Comparison of ENCODE assay signal across 11 cellular contexts in the genomic region with DNA sequence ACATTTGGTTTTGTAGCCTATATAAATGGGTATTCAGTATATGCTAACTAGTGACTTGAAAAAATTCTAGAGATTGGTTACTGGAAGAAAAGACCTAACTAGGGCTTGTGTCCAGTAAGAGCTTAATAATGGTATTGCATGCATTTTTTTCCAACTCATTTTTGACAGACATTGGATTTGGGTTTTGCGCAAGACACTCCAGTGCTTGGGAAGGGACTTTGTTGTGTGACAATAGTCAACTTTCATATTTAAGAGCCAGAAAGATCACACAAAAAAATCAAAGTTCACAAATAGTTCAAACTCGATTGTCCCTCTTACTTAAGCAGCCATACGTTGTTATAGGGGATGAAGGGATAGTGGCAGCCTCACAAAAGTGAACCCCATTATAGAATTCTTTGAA. TPM values are rescaled to one million over a fixed set of nuclear protein-coding genes. Genes with fewer than 3 reads are reported as not detected.
DNase-seq lines count a peak whose midpoint lies in the region; ATAC-seq, FAIRE-seq and TF ChIP-seq lines count a peak whose summit lies in the region.
"Had no signal": no experiment of that assay in that cellular context is flagged by ENCODE, and none has a peak within 500 bp of the region (broad histone marks: within the 10 kb centered on the region; RNA-seq: fewer than 3 reads in every experiment).

No MANE protein-coding gene starts in this region.

- no peak overlapping the region for H3K27ac Mint-ChIP-seq in activated naive CD8-positive, alpha-beta T cell
- H3K27ac Mint-ChIP-seq in activated naive CD8-positive, alpha-beta T cell treated with anti-CD3 and anti-CD28 coated beads for 36 hours: no peak overlapping the region

- peak overlapping the region; percentile 95 for H3K4me3 Mint-ChIP-seq in activated naive CD8-positive, alpha-beta T cell
- no peak overlapping the region for H3K4me3 Mint-ChIP-seq in activated naive CD8-positive, alpha-beta T cell treated with anti-CD3 and anti-CD28 coated beads for 36 hours

- TF ChIP-seq EP300 in HepG2 (IDR thresholded peaks at IDR 0.05; ENCODE audit: low read depth in 2 of 2, low read length in 2 of 2) (no peak), HepG2 (CRISPR knock-in tag; IDR thresholded peaks at IDR 0.05; ENCODE audit: borderline replicate concordance) (no peak)

- peaks cover 52% of the 10 kb centered on the region for H3K4me1 Mint-ChIP-seq in activated naive CD8-positive, alpha-beta T cell (ENCODE audit: low read depth)
- H3K4me1 Mint-ChIP-seq in activated naive CD8-positive, alpha-beta T cell treated with anti-CD3 and anti-CD28 coated beads for 36 hours: peaks cover 29% of the 10 kb centered on the region

- no peaks in the 10 kb centered on the region for H3K36me3 ChIP-seq in SU-DHL-6 (ENCODE audit: low read length)
- H3K36me3 ChIP-seq in HepG2 (replicated peaks in 1 of 2; ENCODE audit: control insufficient read depth in 1 of 2, insufficient read depth in 2 of 2, low read length in 2 of 2): no peaks in the 10 kb centered on the region
- H3K36me3 ChIP-seq in tibial artery: no peaks in the 10 kb centered on the region
- no peaks in the 10 kb centered on the region for H3K36me3 ChIP-seq in adrenal gland (replicated peaks in 1 of 2)

- WGBS in HepG2 (ENCODE audit: low lambda C conversion rate): 46% methylated on average over 3 of the region's 3 CpGs
- 84 to 91% (median 90%) methylated on average over 3 of the region's 3 CpGs for WGBS in adrenal gland, 4 donors

- no peak overlapping the region for H2AFZ ChIP-seq in SU-DHL-6 (ENCODE audit: low read depth, low read length, severe bottlenecking)
- peak overlapping the region; percentile 49 for H2AFZ ChIP-seq in HepG2 (ENCODE audit: low read length)

- peaks cover 19% of the 10 kb centered on the region for H3K4me1 ChIP-seq in HepG2 (ENCODE audit: insufficient read depth, low read length)
- H3K4me1 ChIP-seq in tibial artery: peaks cover 0 to 20% (median 12%) of the 10 kb centered on the region in 4 donors
- H3K4me1 ChIP-seq in adrenal gland (replicated peaks in 1 of 2): peaks cover 13 to 33% of the 10 kb centered on the region in 2 donors

- H3K27me3 ChIP-seq in SU-DHL-6 (ENCODE audit: low read length) (no peaks in the 10 kb centered on the region), HepG2 (ENCODE audit: control insufficient read depth in 1 of 2, insufficient read depth in 2 of 2, low read length in 2 of 2) (no peaks in the 10 kb centered on the region; a peak in 1 of 5 replicates), tibial artery (no peaks in the 10 kb centered on the region), adrenal gland (no peaks in the 10 kb centered on the region)
- H3K27me3 ChIP-seq: foreskin keratinocyte had no signal

- H3K79me2 ChIP-seq in SU-DHL-6 (ENCODE audit: insufficient read depth, low read length): 0 out of 2 replicates have a peak, but pooled peaks cover 3% of the 10 kb centered on the region
- peaks cover 38% of the 10 kb centered on the region for H3K79me2 ChIP-seq in HepG2 (ENCODE audit: insufficient read depth, low read length)

- TF ChIP-seq CTCF in SU-DHL-6 (IDR thresholded peaks at IDR 0.05; ENCODE audit: insufficient read depth, low read length, poor library complexity, severe bottlenecking) (no peak), HepG2 (CRISPR knock-in tag; IDR thresholded peaks at IDR 0.05) (no peak), tibial artery (IDR thresholded peaks at IDR 0.05) (no peak), adrenal gland (IDR thresholded peaks at IDR 0.05) (no peak)

- H3K9me2 ChIP-seq in SU-DHL-6 (replicated peaks; ENCODE audit: insufficient read depth, low read length): no peaks in the 10 kb centered on the region

- DNase-seq in activated naive CD8-positive, alpha-beta T cell treated with anti-CD3 and anti-CD28 coated beads for 36 hours: no peak
- DNase-seq in HepG2 (ENCODE audit: low spot score) (peak; percentile 25), tibial artery (no peak), NCI-H2081 treated with DMSO at 0.1 percent for 48 hours (lab: John Stamatoyannopoulos, UW) (no peak), adrenal gland (no peak)
- DNase-seq in activated CD4-positive, alpha-beta T cell treated with anti-CD3 and anti-CD28 coated beads, Interleukin-2, amount 50 U/mL, for 48 hours: no peak
- DNase-seq: foreskin keratinocyte, HFFc6, MV-4-11 had no signal

- TF ChIP-seq POLR2A in HepG2 (IDR thresholded peaks at IDR 0.05; ENCODE audit: insufficient read depth in 1 of 2, low read depth in 2 of 2, low read length in 2 of 2) (no peak), adrenal gland (IDR thresholded peaks at IDR 0.05) (no peak)

- intact Hi-C loops in HepG2 (cut with micrococcal nuclease; ENCODE audit: unreplicated experiment) (no loop called here), tibial artery (cut with DNase I; ENCODE audit: low total_unique reads) (no loop called here), adrenal gland (cut with DNase I) (no loop called here)

- H3K4me3 ChIP-seq in SU-DHL-6 (ENCODE audit: insufficient read depth, low read length, poor library complexity, severe bottlenecking) (no peak overlapping the region), HepG2 (replicated peaks in 1 of 3; ENCODE audit: insufficient read depth in 1 of 3, low read depth in 2 of 3, low read length in 3 of 3) (peak overlapping the region in 2 of 3 experiments; percentile 81 to 88; a peak in 3 of 6 replicates), tibial artery (peak overlapping the region; percentile 74 to 79), adrenal gland (no peak overlapping the region)

- TF ChIP-seq RAD21 in HepG2 (CRISPR knock-in tag; IDR thresholded peaks at IDR 0.05): no peak

- CTCF ChIA-PET in HepG2 (lab: Yijun Ruan, JAX; ENCODE audit: low intra/inter-chr PET ratio, low total read pairs): no interaction called here

- BruUV-seq in HepG2 (replicated peaks; lab: Mats Ljungman, UMichigan): no TSS peak

- H3K4me2 ChIP-seq in SU-DHL-6 (ENCODE audit: low read depth, low read length, poor library complexity, severe bottlenecking) (peak overlapping the region; percentile 77), HepG2 (ENCODE audit: low read depth, low read length) (peak overlapping the region; percentile 93)

- H3K36me3 Mint-ChIP-seq in activated naive CD8-positive, alpha-beta T cell: peaks cover 2% of the 10 kb centered on the region
- H3K36me3 Mint-ChIP-seq in activated naive CD8-positive, alpha-beta T cell treated with anti-CD3 and anti-CD28 coated beads for 36 hours: peaks cover 12% of the 10 kb centered on the region

- no peaks in the 10 kb centered on the region for H3K9me3 Mint-ChIP-seq in activated naive CD8-positive, alpha-beta T cell (ENCODE audit: low read depth)
- H3K9me3 Mint-ChIP-seq in activated naive CD8-positive, alpha-beta T cell treated with anti-CD3 and anti-CD28 coated beads for 36 hours: peaks cover 2% of the 10 kb centered on the region
- H3K9me3 Mint-ChIP-seq: HFFc6 had no signal

- H3K27ac ChIP-seq in SU-DHL-6 (ENCODE audit: low read depth, low read length): no peak overlapping the region
- peak overlapping the region; percentile 87 for H3K27ac ChIP-seq in HepG2 (ENCODE audit: extremely low read length, insufficient read depth, low read length)
- H3K27ac ChIP-seq in tibial artery: peak overlapping the region; percentile 92 to 95
- peak overlapping the region in 2 of 5 donors; percentile 15 to 94 for H3K27ac ChIP-seq in adrenal gland
- H3K27ac ChIP-seq: foreskin keratinocyte had no signal

- no peaks in the 10 kb centered on the region for H4K20me1 ChIP-seq in SU-DHL-6 (ENCODE audit: low read depth, low read length)
- H4K20me1 ChIP-seq in HepG2 (ENCODE audit: insufficient read depth, low read length): peaks cover 21% of the 10 kb centered on the region

- no peak for ATAC-seq in HepG2

- H3F3A ChIP-seq in SU-DHL-6 (ENCODE audit: insufficient read depth): no peaks in the 10 kb centered on the region

- H3K9ac ChIP-seq in SU-DHL-6 (ENCODE audit: low read length) (no peak overlapping the region), HepG2 (ENCODE audit: insufficient read depth, low read depth, low read length) (peak overlapping the region; percentile 84; the same call in 1 of the 2 replicates)

- POLR2A ChIA-PET in HepG2 (lab: Yijun Ruan, JAX): interaction anchor here (1.0 to 8.1 kb wide), 5 partner anchors 9 to 31 kb away, joined by 5 to 172 read pairs (median 13); a partner anchor contains a TSS

- H3K9me3 ChIP-seq in SU-DHL-6 (ENCODE audit: insufficient read depth, low read length) (no peaks in the 10 kb centered on the region), HepG2 (ENCODE audit: low read length) (no peaks in the 10 kb centered on the region), tibial artery (no peaks in the 10 kb centered on the region), adrenal gland (replicated peaks in 1 of 3) (no peaks in the 10 kb centered on the region)

- in situ Hi-C loops in HepG2 (cut with HindIII; ENCODE audit: extremely low pct_ligation_motif_present, low pct_unique_long_range_greater_than_20kb): no loop called here

- no peaks in the 10 kb centered on the region for H3K27me3 Mint-ChIP-seq in activated naive CD8-positive, alpha-beta T cell
- no peaks in the 10 kb centered on the region for H3K27me3 Mint-ChIP-seq in activated naive CD8-positive, alpha-beta T cell treated with anti-CD3 and anti-CD28 coated beads for 36 hours

- peak; percentile 66 for FAIRE-seq in HepG2 (lab: Jason Lieb, UNC)

RNA-seq across cellular contexts. Expression of a gene that starts 1.2 kb away (rescaled TPM):
- 10 to 100 TPM; 18.2 to 18.7 TPM for total RNA-seq in activated naive CD8-positive, alpha-beta T cell treated with anti-CD3 and anti-CD28 coated beads for 36 hours
- total RNA-seq in HepG2 (2016; rRNA removed; fragmentation: Illumina TruSeq; extraction: Trizol) (120 and 158 TPM in 2 replicates), adrenal gland (100 to 1,000 TPM in 4 of 8 donors, 10 to 100 TPM in 4; 82.1 to 191 (median 96.1) TPM)
- 37.4 and 46.0 TPM in 2 replicates for total RNA-seq in HepG2 (2016; cell fraction: cytosol; rRNA removed; fragmentation: Illumina TruSeq; extraction: Trizol; ENCODE audit: low read depth)
- total RNA-seq in HepG2 (2016; cell fraction: insoluble cytoplasmic fraction; rRNA removed; fragmentation: Illumina TruSeq; extraction: Trizol): 110 and 160 TPM in 2 replicates
- total RNA-seq in HepG2 (2016; cell fraction: membrane; rRNA removed; fragmentation: Illumina TruSeq; extraction: Trizol): 80.0 and 109 TPM in 2 replicates
- 123 and 135 TPM in 2 replicates for total RNA-seq in HepG2 (2016; cell fraction: nucleus; rRNA removed; fragmentation: Illumina TruSeq; extraction: Trizol)
- polyA plus RNA-seq in HepG2 (2011; rRNA removed) (99.1 and 121 TPM in 2 replicates), adrenal gland (100 to 1,000 TPM in 1 of 3 donors, 10 to 100 TPM in 2; 34.1 to 131 (median 40.9) TPM)
- polyA plus RNA-seq in HepG2 (2011; cell fraction: cytosol; rRNA removed): 45.0 and 85.9 TPM in 2 replicates
- polyA plus RNA-seq in HepG2 (2011; cell fraction: nucleus; rRNA removed): 16.3 and 22.2 TPM in 2 replicates
- 185 and 257 TPM in 2 replicates for polyA plus RNA-seq in HepG2 (2012)
- polyA plus RNA-seq in HepG2 (2016; cell fraction: cytosol; fragmentation: Illumina TruSeq; extraction: Trizol; ENCODE audit: low read depth): 40.7 and 42.3 TPM in 2 replicates
- 99.3 and 110 TPM in 2 replicates for polyA plus RNA-seq in HepG2 (2016; cell fraction: insoluble cytoplasmic fraction; fragmentation: Illumina TruSeq; extraction: Trizol; ENCODE audit: low read depth)
- polyA plus RNA-seq in HepG2 (2016; cell fraction: membrane; fragmentation: Illumina TruSeq; extraction: Trizol; ENCODE audit: low read depth): 66.9 and 69.9 TPM in 2 replicates
- 168 and 180 TPM in 2 replicates for polyA plus RNA-seq in HepG2 (2016; cell fraction: nucleus; fragmentation: Illumina TruSeq; extraction: Trizol; ENCODE audit: insufficient read depth, low read depth)
- 14.6 and 50.4 TPM in 2 replicates for polyA minus RNA-seq in HepG2 (2011; rRNA and poly(A)+ RNA removed; ENCODE audit: low replicate concordance)
- 52.1 and 76.8 TPM in 2 replicates for polyA minus RNA-seq in HepG2 (2011; cell fraction: cytosol; rRNA and poly(A)+ RNA removed)
- 62.1 and 76.0 TPM in 2 replicates for polyA minus RNA-seq in HepG2 (2011; cell fraction: nucleus; rRNA and poly(A)+ RNA removed)

RNA-seq across cellular contexts. Expression of a gene that starts 30.2 kb away (rescaled TPM):
- 10 to 100 TPM; 13.4 to 13.6 TPM for total RNA-seq in activated naive CD8-positive, alpha-beta T cell treated with anti-CD3 and anti-CD28 coated beads for 36 hours
- total RNA-seq in HepG2 (2016; rRNA removed; fragmentation: Illumina TruSeq; extraction: Trizol) (9.7 and 10.4 TPM in 2 replicates), adrenal gland (10 to 100 TPM; 16.9 to 62.1 (median 42.4) TPM)
- total RNA-seq in HepG2 (2016; cell fraction: cytosol; rRNA removed; fragmentation: Illumina TruSeq; extraction: Trizol; ENCODE audit: low read depth): 4.4 and 4.5 TPM in 2 replicates
- total RNA-seq in HepG2 (2016; cell fraction: insoluble cytoplasmic fraction; rRNA removed; fragmentation: Illumina TruSeq; extraction: Trizol): 8.4 and 12.1 TPM in 2 replicates
- 6.1 and 6.5 TPM in 2 replicates for total RNA-seq in HepG2 (2016; cell fraction: membrane; rRNA removed; fragmentation: Illumina TruSeq; extraction: Trizol)
- 12.8 and 15.6 TPM in 2 replicates for total RNA-seq in HepG2 (2016; cell fraction: nucleus; rRNA removed; fragmentation: Illumina TruSeq; extraction: Trizol)
- polyA plus RNA-seq in HepG2 (2011; rRNA removed) (11.2 and 12.3 TPM in 2 replicates), adrenal gland (10 to 100 TPM; 62.3 to 95.2 (median 85.6) TPM)
- 7.3 and 10.3 TPM in 2 replicates for polyA plus RNA-seq in HepG2 (2011; cell fraction: cytosol; rRNA removed)
- 6.9 and 8.4 TPM in 2 replicates for polyA plus RNA-seq in HepG2 (2011; cell fraction: nucleus; rRNA removed)
- polyA plus RNA-seq in HepG2 (2012): 19.7 and 20.0 TPM in 2 replicates
- polyA plus RNA-seq in HepG2 (2016; cell fraction: cytosol; fragmentation: Illumina TruSeq; extraction: Trizol; ENCODE audit: low read depth): 8.1 and 8.4 TPM in 2 replicates
- 22.9 and 26.8 TPM in 2 replicates for polyA plus RNA-seq in HepG2 (2016; cell fraction: insoluble cytoplasmic fraction; fragmentation: Illumina TruSeq; extraction: Trizol; ENCODE audit: low read depth)
- 7.6 and 9.6 TPM in 2 replicates for polyA plus RNA-seq in HepG2 (2016; cell fraction: membrane; fragmentation: Illumina TruSeq; extraction: Trizol; ENCODE audit: low read depth)
- polyA plus RNA-seq in HepG2 (2016; cell fraction: nucleus; fragmentation: Illumina TruSeq; extraction: Trizol; ENCODE audit: insufficient read depth, low read depth): 41.0 and 46.0 TPM in 2 replicates
- 9.9 and 15.3 TPM in 2 replicates for polyA minus RNA-seq in HepG2 (2011; rRNA and poly(A)+ RNA removed; ENCODE audit: low replicate concordance)
- polyA minus RNA-seq in HepG2 (2011; cell fraction: cytosol; rRNA and poly(A)+ RNA removed): 6.2 and 9.4 TPM in 2 replicates
- 21.8 and 27.0 TPM in 2 replicates for polyA minus RNA-seq in HepG2 (2011; cell fraction: nucleus; rRNA and poly(A)+ RNA removed)

Comparison
In these comparisons a context has a peak if more than half of its experiments do, and no peak if none do; other contexts are left out.
1. H3K4me3 ChIP-seq: peak in HepG2 (2 of 3) and tibial artery (2 of 2); none in SU-DHL-6 (single experiment) and adrenal gland (0 of 4).